ENCODE assay signal across 15 cellular contexts in the genomic region with DNA sequence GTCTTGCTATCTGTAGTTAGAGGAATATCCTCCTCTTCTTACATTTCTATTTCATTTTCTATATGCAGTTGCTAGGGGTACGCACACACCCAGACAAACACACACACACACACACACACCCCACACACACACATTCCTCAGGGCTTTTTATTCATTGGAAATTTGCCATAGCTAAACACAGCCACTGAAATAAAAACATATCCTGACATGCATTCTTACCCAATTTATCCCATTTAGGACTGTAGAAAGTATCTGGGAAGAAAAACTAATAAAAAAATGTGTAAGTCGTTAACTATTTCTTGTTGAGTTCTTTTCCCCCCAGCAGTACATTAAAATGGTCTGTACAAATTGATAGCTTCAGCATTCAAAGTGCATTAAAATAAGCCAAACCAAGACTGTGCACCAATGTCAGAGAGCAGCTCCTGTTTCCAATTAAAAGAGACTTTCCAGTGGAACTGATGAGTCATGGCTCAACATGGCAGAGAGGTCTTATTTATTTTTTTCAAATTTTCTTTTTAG.
DNase-seq lines count a peak whose midpoint lies in the region; ATAC-seq and TF ChIP-seq lines count a peak whose summit lies in the region.
"Had no signal": no experiment of that assay in that cellular context is flagged by ENCODE, and none has a peak within 500 bp of the region (broad histone marks: within the 10 kb centered on the region; RNA-seq: fewer than 3 reads in every experiment).

No MANE protein-coding gene starts in this region.

- H3K27me3 Mint-ChIP-seq in activated T-helper 17 cell treated with anti-CD3 and anti-CD28 coated beads, Interleukin-2, amount 50 U/mL, for 72 hours = no peaks in the 10 kb centered on the region

- in situ Hi-C loops in astrocyte of the spinal cord (cut with HindIII; ENCODE audit: low sequenced_read_pairs) (no loop called here), G401 (cut with HindIII; ENCODE audit: low sequenced_read_pairs) (no loop called here)

- peak in 5 of 8 donors; percentile 28 to 65 (median 46) for ATAC-seq in heart right ventricle
- no peak for ATAC-seq in Right ventricle myocardium inferior
- no peak for ATAC-seq in activated T-helper 17 cell treated with anti-CD3 and anti-CD28 coated beads, Interleukin-2, amount 50 U/mL, for 72 hours (replicated peaks)

- H3K4me3 Mint-ChIP-seq in activated T-helper 17 cell treated with anti-CD3 and anti-CD28 coated beads, Interleukin-2, amount 50 U/mL, for 72 hours = no peak overlapping the region
- H3K4me3 Mint-ChIP-seq: activated naive CD4-positive, alpha-beta T cell treated with anti-CD3 and anti-CD28 coated beads for 36 hours; T-helper 1 cell treated with Interleukin-12 subunit alpha and Interleukin-12 subunit beta and Interleukin-4 antibody, amounts not matched to agents 30 μg/mL and 1 μg/mL, for 36 hours had no signal

- no peaks in the 10 kb centered on the region for H3K9me3 Mint-ChIP-seq in activated T-helper 17 cell treated with anti-CD3 and anti-CD28 coated beads, Interleukin-2, amount 50 U/mL, for 72 hours
- H3K9me3 Mint-ChIP-seq: activated naive CD4-positive, alpha-beta T cell treated with anti-CD3 and anti-CD28 coated beads for 36 hours had no signal

- no peaks in the 10 kb centered on the region for H3K36me3 Mint-ChIP-seq in activated T-helper 17 cell treated with anti-CD3 and anti-CD28 coated beads, Interleukin-2, amount 50 U/mL, for 72 hours (ENCODE audit: low read depth)

- DNase-seq in heart right ventricle = no peak
- DNase-seq in Right ventricle myocardium inferior (ENCODE audit: missing footprints) = no peak
- DNase-seq in astrocyte of the spinal cord (ENCODE audit: low read depth, low spot score) = peak; percentile 89
- peak; percentile 22 for DNase-seq in kidney glomerular epithelial cell (lab: John Stamatoyannopoulos, UW)
- DNase-seq in NCI-H1694 (lab: John Stamatoyannopoulos, UW) = no peak
- no peak for DNase-seq in G401 (ENCODE audit: low spot score)
- no peak for DNase-seq in midbrain (lab: John Stamatoyannopoulos, UW)
- DNase-seq: ACHN; activated CD4-positive, alpha-beta T cell treated with anti-CD3 and anti-CD28 coated beads, Interleukin-2, amount 50 U/mL, for 4 hours; activated naive CD4-positive, alpha-beta T cell treated with anti-CD3 and anti-CD28 coated beads for 36 hours; dermis blood vessel endothelial cell; posterior cingulate gyrus had no signal

- peaks cover 0 to 4% (median 0%) of the 10 kb centered on the region in 11 donors for H3K9me3 ChIP-seq in heart right ventricle

- 46 to 73% methylated on average over 2 of the region's 2 CpGs for WGBS in heart right ventricle, 2 donors

- no peak for TF ChIP-seq CTCF in heart right ventricle (IDR thresholded peaks at IDR 0.05)
- no peak for TF ChIP-seq CTCF in astrocyte of the spinal cord (IDR thresholded peaks at IDR 0.05; ENCODE audit: low read depth, low read length)

- H3K27ac ChIP-seq in heart right ventricle = peak overlapping the region in 3 of 10 donors; percentile 42 to 50 (median 48)
- H3K27ac ChIP-seq: KMS-11 had no signal

- H3K27me3 ChIP-seq in heart right ventricle = no peaks in the 10 kb centered on the region

- no peaks in the 10 kb centered on the region for H3K36me3 ChIP-seq in heart right ventricle

- peaks cover 0 to 17% (median 3%) of the 10 kb centered on the region in 9 donors for H3K4me1 ChIP-seq in heart right ventricle

- no peak overlapping the region for H3K4me3 ChIP-seq in heart right ventricle
- no peak overlapping the region for H3K4me3 ChIP-seq in astrocyte of the spinal cord (ENCODE audit: low read depth, low read length)

- no peaks in the 10 kb centered on the region for H3K4me1 Mint-ChIP-seq in activated T-helper 17 cell treated with anti-CD3 and anti-CD28 coated beads, Interleukin-2, amount 50 U/mL, for 72 hours

- H3K27ac Mint-ChIP-seq in activated T-helper 17 cell treated with anti-CD3 and anti-CD28 coated beads, Interleukin-2, amount 50 U/mL, for 72 hours = no peak overlapping the region
- H3K27ac Mint-ChIP-seq: activated naive CD4-positive, alpha-beta T cell treated with anti-CD3 and anti-CD28 coated beads for 36 hours; T-helper 1 cell treated with Interleukin-12 subunit alpha and Interleukin-12 subunit beta and Interleukin-4 antibody, amounts not matched to agents 30 μg/mL and 1 μg/mL, for 36 hours had no signal

- intact Hi-C loops in heart right ventricle (cut with DNase I) = no loop called here
- intact Hi-C loops in Right ventricle myocardium inferior (cut with DNase I) = no loop called here

Comparison
In these comparisons a context has a peak if more than half of its experiments do, and no peak if none do; other contexts are left out.
1. ATAC-seq: peak in heart right ventricle (5 of 8); none in Right ventricle myocardium inferior (single experiment) and activated T-helper 17 cell treated with anti-CD3 and anti-CD28 coated beads, Interleukin-2, amount 50 U/mL, for 72 hours (single experiment).
2. DNase-seq: peak in astrocyte of the spinal cord (single experiment) and kidney glomerular epithelial cell (single experiment); none in heart right ventricle (0 of 2), Right ventricle myocardium inferior (single experiment), NCI-H1694 (single experiment), G401 (single experiment) and midbrain (single experiment).